Comparison of ENCODE assay signal across 1 cellular context in genomic region chr1:52848423-52848822, GRCh38.
"Had no signal": no experiment of that assay in that cellular context is flagged by ENCODE, and none has a peak within 500 bp of the region (broad histone marks: within the 10 kb centered on the region; RNA-seq: fewer than 3 reads in every experiment).

No MANE protein-coding gene starts in this region.

- ATAC-seq: GM12878 had no signal

- H3K4me3 ChIP-seq: GM12878 had no signal
